ENCODE assay signal across 11 cellular contexts in genomic region chr12:107441906-107442305, GRCh38.
A peak's percentile ranks its signal among the peaks of the same experiment; 100 is the strongest.
DNase-seq lines count a peak whose midpoint lies in the region; ATAC-seq, FAIRE-seq and TF ChIP-seq lines count a peak whose summit lies in the region.
"Had no signal": no experiment of that assay in that cellular context is flagged by ENCODE, and none has a peak within 500 bp of the region (broad histone marks: within the 10 kb centered on the region; RNA-seq: fewer than 3 reads in every experiment).

No MANE protein-coding gene starts in this region.

- ATAC-seq in IMR-90 (ENCODE audit: low read depth) (peak; percentile 87), HG02840 (IDR thresholded peaks at IDR 0.05; ENCODE audit: low FRiP score, unreplicated experiment) (no peak)
- ATAC-seq in naive thymus-derived CD8-positive, alpha-beta T cell = peak in 1 of 2 donors; percentile 45

- H3K14ac ChIP-seq in IMR-90 (replicated peaks; ENCODE audit: low read depth, low read length) = peak overlapping the region; percentile 65; the same call in 1 of the 2 replicates

- peaks cover 21 to 45% (median 29%) of the 10 kb centered on the region in 4 donors for H3K4me1 Mint-ChIP-seq in naive thymus-derived CD8-positive, alpha-beta T cell

- H3K9ac ChIP-seq in IMR-90 (ENCODE audit: low read depth, low read length) = peak overlapping the region; percentile 59; the same call in 1 of the 2 replicates

- no peak overlapping the region; the same call in 1 of the 2 replicates for H3K56ac ChIP-seq in IMR-90 (ENCODE audit: extremely low read depth, insufficient read depth, low read length)

- H3K18ac ChIP-seq in IMR-90 (ENCODE audit: low read depth, low read length) = peak overlapping the region; percentile 46

- H4K8ac ChIP-seq in IMR-90 (ENCODE audit: low read depth in 2 of 2, low read length in 2 of 2) = peak overlapping the region; percentile 84 to 95

- POLR2A ChIA-PET in IMR-90 (lab: Charles Lee; ENCODE audit: unreplicated experiment) = interaction anchor here (0.5 kb wide), 1 partner anchor 14 kb away, joined by 3 read pairs; no protein-coding TSS in a partner anchor
- POLR2A ChIA-PET in naive thymus-derived CD8-positive, alpha-beta T cell (lab: Charles Lee) = no interaction called here

- H3K4me3 ChIP-seq in IMR-90 (ENCODE audit: insufficient read depth, low read depth, low read length) (0 out of 2 replicates have a peak overlapping the region, but pooled peaks have one; percentile 1), bronchial epithelial cell (ENCODE audit: low read depth, low read length) (no peak overlapping the region), dorsolateral prefrontal cortex (peak overlapping the region in 18 of 59 donors; percentile 4 to 45 (median 18))

- H3K27me3 ChIP-seq in IMR-90 (ENCODE audit: control insufficient read depth, insufficient read depth, low read length) = no peaks in the 10 kb centered on the region
- H3K27me3 ChIP-seq in bronchial epithelial cell (ENCODE audit: control insufficient read depth, insufficient read depth, low read length) = no peaks in the 10 kb centered on the region
- peaks cover 0 to 25% (median 0%) of the 10 kb centered on the region in 45 donors for H3K27me3 ChIP-seq in dorsolateral prefrontal cortex

- H2BK120ac ChIP-seq in IMR-90 (ENCODE audit: low read depth, low read length) = peak overlapping the region; percentile 14; the same call in 1 of the 2 replicates

- H2AK9ac ChIP-seq in IMR-90 (replicated peaks; ENCODE audit: low read depth, low read length, poor library complexity) = no peak overlapping the region

- peaks cover 0 to 2% (median 2%) of the 10 kb centered on the region in 3 donors for H3K36me3 Mint-ChIP-seq in naive thymus-derived CD8-positive, alpha-beta T cell

- H3K9me3 Mint-ChIP-seq in naive thymus-derived CD8-positive, alpha-beta T cell = no peaks in the 10 kb centered on the region
- H3K9me3 Mint-ChIP-seq: naive B cell had no signal

- dilution Hi-C loops in IMR-90 (cut with HindIII; ENCODE audit: low sequenced_read_pairs, unreplicated experiment) = no loop called here

- DNase-seq in AG08396 (ENCODE audit: low spot score) (peak; percentile 53), IMR-90 (peak; percentile 46), bronchial epithelial cell (ENCODE audit: low read depth) (peak; percentile 27), dorsolateral prefrontal cortex (no peak), GOT3 (lab: John Stamatoyannopoulos, UW) (no peak), KG1 (lab: John Stamatoyannopoulos, UW) (no peak)
- DNase-seq in naive thymus-derived CD8-positive, alpha-beta T cell = peak in 1 of 10 donors; percentile 23
- DNase-seq: amniotic stem cell, Caco-2, naive B cell had no signal

- peak overlapping the region; percentile 53; the same call in 1 of the 2 replicates for H3K27ac ChIP-seq in IMR-90 (ENCODE audit: insufficient read depth, low read length)
- no peak overlapping the region for H3K27ac ChIP-seq in dorsolateral prefrontal cortex

- no peaks in the 10 kb centered on the region for H3K9me3 ChIP-seq in IMR-90 (ENCODE audit: control insufficient read depth, insufficient read depth, low read length)
- H3K9me3 ChIP-seq: Caco-2 had no signal

- peak overlapping the region; percentile 41; the same call in 1 of the 2 replicates for H3K23ac ChIP-seq in IMR-90 (ENCODE audit: low read depth, low read length)

- no peak for FAIRE-seq in bronchial epithelial cell (lab: Jason Lieb, UNC)

- WGBS in IMR-90 (ENCODE audit: extremely low coverage in 2 of 2, insufficient read length in 1 of 2), 2 experiments = no CpG with 5 or more reads among the region's 8 CpGs

- H3K4me2 ChIP-seq in IMR-90 (ENCODE audit: low read depth, low read length) = peak overlapping the region; percentile 68

- in situ Hi-C loops in IMR-90 (cut with MboI; ENCODE audit: low sequenced_read_pairs) = no loop called here

- H3K79me1 ChIP-seq in IMR-90 (ENCODE audit: low read depth in 1 of 2, low read length in 2 of 2) = no peaks in the 10 kb centered on the region

- BruUV-seq in IMR-90 (replicated peaks; lab: Mats Ljungman, UMichigan) = no TSS peak

- peak overlapping the region; percentile 34; the same call in 2 of the 3 replicates for H2BK15ac ChIP-seq in IMR-90 (ENCODE audit: low read depth, low read length)

- H3K4ac ChIP-seq in IMR-90 (ENCODE audit: low read depth, low read length) = no peak overlapping the region; the same call in 1 of the 2 replicates

- H2AK5ac ChIP-seq in IMR-90 (ENCODE audit: low read depth, low read length) = no peak overlapping the region

- H2BK20ac ChIP-seq in IMR-90 (ENCODE audit: low read depth, low read length) = no peak overlapping the region; the same call in 1 of the 2 replicates

- peak overlapping the region; percentile 23 for H4K5ac ChIP-seq in IMR-90 (ENCODE audit: low read depth, low read length)

- intact Hi-C loops in IMR-90 (cut with micrococcal nuclease) = no loop called here
- intact Hi-C loops in dorsolateral prefrontal cortex (cut with DNase I) = no loop called here

- peak overlapping the region; percentile 46 for H2BK5ac ChIP-seq in IMR-90 (ENCODE audit: low read depth, low read length, poor library complexity, severe bottlenecking)

- H3K4me1 ChIP-seq in IMR-90 (ENCODE audit: control insufficient read depth, insufficient read depth, low read length) = peaks cover 3% of the 10 kb centered on the region
- H3K4me1 ChIP-seq: Caco-2 had no signal

- H3K27me3 Mint-ChIP-seq in naive thymus-derived CD8-positive, alpha-beta T cell = no peaks in the 10 kb centered on the region
- H3K27me3 Mint-ChIP-seq: naive B cell had no signal

- CTCF ChIA-PET in IMR-90 (lab: Yijun Ruan, JAX) = no interaction called here

- H3K4me3 Mint-ChIP-seq in naive thymus-derived CD8-positive, alpha-beta T cell = peak overlapping the region in 8 of 10 donors; percentile 25 to 72 (median 52)

- TF ChIP-seq RAD21 in IMR-90 (IDR thresholded peaks at IDR 0.05; ENCODE audit: low read length) = no peak

- H3K36me3 ChIP-seq in IMR-90 (ENCODE audit: control insufficient read depth, insufficient read depth, low read length) (no peaks in the 10 kb centered on the region), bronchial epithelial cell (ENCODE audit: control insufficient read depth, insufficient read depth, low read length) (no peaks in the 10 kb centered on the region)

- H3K27ac Mint-ChIP-seq in naive thymus-derived CD8-positive, alpha-beta T cell = peak overlapping the region in 9 of 10 donors; percentile 0 to 83 (median 65)

- H4K91ac ChIP-seq in IMR-90 (ENCODE audit: insufficient read depth, low read depth, low read length) = peak overlapping the region; percentile 9; the same call in 1 of the 2 replicates

- TF ChIP-seq CTCF in IMR-90 (conservative IDR thresholded peaks at IDR 0.05; ENCODE audit: low read depth, low read length) = no peak
- no peak for TF ChIP-seq CTCF in bronchial epithelial cell (IDR thresholded peaks at IDR 0.05; ENCODE audit: insufficient read depth, low read length, severe bottlenecking)
- TF ChIP-seq CTCF in dorsolateral prefrontal cortex (IDR thresholded peaks at IDR 0.05 in 54 of 56, conservative IDR thresholded peaks at IDR 0.05 in 2 of 56; ENCODE audit: low read depth in 1 of 56, partially characterized antibody in 56 of 56) = no peak

- H4K20me1 ChIP-seq in IMR-90 (ENCODE audit: insufficient read depth, low read length) = no peaks in the 10 kb centered on the region

- H2AFZ ChIP-seq in IMR-90 (replicated peaks; ENCODE audit: low read length, poor library complexity) = peak overlapping the region; percentile 36

- no peaks in the 10 kb centered on the region; the same call in 1 of the 2 replicates for H3K9me1 ChIP-seq in IMR-90 (ENCODE audit: insufficient read depth, low read length)

- no peak for TF ChIP-seq POLR2A in IMR-90 (IDR thresholded peaks at IDR 0.05; ENCODE audit: low read depth, low read length)

TF ChIP-seq in IMR-90, 13 proteins besides CTCF, POLR2A, EP300 and RAD21:
- TF ChIP-seq USF2 (IDR thresholded peaks at IDR 0.05; ENCODE audit: low read depth, low read length) (no peak), CEBPB (IDR thresholded peaks at IDR 0.05; ENCODE audit: low read depth, low read length) (no peak), BHLHE40 (IDR thresholded peaks at IDR 0.05; ENCODE audit: low read depth, low read length) (no peak), RFX5 (IDR thresholded peaks at IDR 0.05; ENCODE audit: low read depth, low read length) (no peak), SMC3 (IDR thresholded peaks at IDR 0.05; ENCODE audit: low read depth, low read length) (no peak), NFE2L2 (IDR thresholded peaks at IDR 0.05; ENCODE audit: low read depth, low read length) (no peak), MAFK (IDR thresholded peaks at IDR 0.05; ENCODE audit: low read depth, low read length) (no peak), FOS (IDR thresholded peaks at IDR 0.05; ENCODE audit: low read depth, low read length) (no peak), MAZ (IDR thresholded peaks at IDR 0.05; ENCODE audit: borderline replicate concordance, low read depth, low read length) (no peak), RCOR1 (IDR thresholded peaks at IDR 0.05; ENCODE audit: insufficient replicate concordance, low read length) (no peak), MXI1 (IDR thresholded peaks at IDR 0.05; ENCODE audit: borderline replicate concordance, low read depth, low read length) (no peak), CHD1 (IDR thresholded peaks at IDR 0.05; ENCODE audit: low read depth, low read length) (no peak), ELK1 (IDR thresholded peaks at IDR 0.05; ENCODE audit: borderline replicate concordance, low read depth, low read length) (no peak)

Comparison
In these comparisons a context has a peak if more than half of its experiments do, and no peak if none do; other contexts are left out.
1. DNase-seq: peak in AG08396 (single experiment), IMR-90 (single experiment) and bronchial epithelial cell (single experiment); none in dorsolateral prefrontal cortex (0 of 10), GOT3 (single experiment) and KG1 (single experiment).